Comparison of ENCODE assay signal across 8 cellular contexts in the genomic region with DNA sequence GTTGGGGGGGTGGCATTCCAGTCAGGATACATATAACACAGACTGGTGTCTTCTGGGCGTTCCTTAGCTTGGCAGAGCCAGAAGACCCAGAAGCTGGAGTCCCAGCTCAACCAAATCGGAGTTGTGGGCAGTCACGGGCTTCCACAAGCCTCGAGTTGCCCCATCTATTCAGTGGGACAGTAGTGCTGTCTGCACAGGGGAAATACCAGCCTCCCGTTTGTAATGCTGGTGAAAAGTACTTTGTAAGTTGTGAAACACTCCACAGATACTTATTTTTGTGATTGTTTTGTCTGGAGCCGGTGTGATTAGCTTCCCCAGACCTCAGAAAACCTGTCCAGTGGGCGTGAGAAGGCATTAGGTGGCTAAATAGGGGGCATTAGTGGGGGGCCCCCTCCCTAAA. TPM values are rescaled to one million over a fixed set of nuclear protein-coding genes. Genes with fewer than 3 reads are reported as not detected.
DNase-seq lines count a peak whose midpoint lies in the region; ATAC-seq and TF ChIP-seq lines count a peak whose summit lies in the region.

No MANE protein-coding gene starts in this region.

- no peaks in the 10 kb centered on the region for H3K9me3 Mint-ChIP-seq in stimulated activated naive CD8-positive, alpha-beta T cell treated with anti-CD3 and anti-CD28 coated beads, Interleukin-15, Interleukin-2, amounts not matched to agents 100 ng/mL and 50 ng/mL, for 24 hours

- H3K27ac ChIP-seq in WERI-Rb-1, result peak overlapping the region; percentile 86
- H3K27ac ChIP-seq in lung (ENCODE audit: low read depth in 1 of 2, low read length in 1 of 2), result peak overlapping the region; percentile 73 to 88

- peak overlapping the region; percentile 74 for H3K4me3 Mint-ChIP-seq in stimulated activated naive CD8-positive, alpha-beta T cell treated with anti-CD3 and anti-CD28 coated beads, Interleukin-15, Interleukin-2, amounts not matched to agents 100 ng/mL and 50 ng/mL, for 24 hours

- no peak for TF ChIP-seq CTCF in WERI-Rb-1 (IDR thresholded peaks at IDR 0.05; ENCODE audit: low read depth, low read length)
- no peak for TF ChIP-seq CTCF in lung (IDR thresholded peaks at IDR 0.05; ENCODE audit: control extremely low read depth, extremely low read depth)

- no peaks in the 10 kb centered on the region for H3K27me3 Mint-ChIP-seq in stimulated activated naive CD8-positive, alpha-beta T cell treated with anti-CD3 and anti-CD28 coated beads, Interleukin-15, Interleukin-2, amounts not matched to agents 100 ng/mL and 50 ng/mL, for 24 hours

- no peaks in the 10 kb centered on the region for H3K36me3 Mint-ChIP-seq in stimulated activated naive CD8-positive, alpha-beta T cell treated with anti-CD3 and anti-CD28 coated beads, Interleukin-15, Interleukin-2, amounts not matched to agents 100 ng/mL and 50 ng/mL, for 24 hours (ENCODE audit: low read depth)

- H3K36me3 ChIP-seq in WERI-Rb-1 (peaks cover 4% of the 10 kb centered on the region; the same call in 1 of the 2 replicates), lung (ENCODE audit: control insufficient read depth in 2 of 2, insufficient read depth in 2 of 2, low read length in 2 of 2) (peaks cover 0 to 3% of the 10 kb centered on the region in 2 donors)

- intact Hi-C loops in sciatic nerve (cut with DNase I), result no loop called here

- in situ Hi-C loops in ACHN (cut with HindIII; ENCODE audit: low pct_ligation_motif_present, low pct_unique_long_range_greater_than_20kb, low sequenced_read_pairs), result no loop called here

- peak overlapping the region; percentile 86 for H3K27ac Mint-ChIP-seq in stimulated activated naive CD8-positive, alpha-beta T cell treated with anti-CD3 and anti-CD28 coated beads, Interleukin-15, Interleukin-2, amounts not matched to agents 100 ng/mL and 50 ng/mL, for 24 hours

- no peak for DNase-seq in stimulated activated naive CD8-positive, alpha-beta T cell treated with anti-CD3 and anti-CD28 coated beads, Interleukin-15, Interleukin-2, amounts not matched to agents 100 U/mL and 50 U/mL, for 24 hours
- DNase-seq in WERI-Rb-1 (no peak), lung (ENCODE audit: low spot score) (no peak), ACHN (no peak), sciatic nerve (ENCODE audit: low spot score) (no peak)
- DNase-seq in activated effector memory CD4-positive, alpha-beta T cell treated with anti-CD3 and anti-CD28 coated beads, Interleukin-2, amount 50 U/mL, for 16 hours, result no peak

- no peaks in the 10 kb centered on the region for H3K27me3 ChIP-seq in WERI-Rb-1 (ENCODE audit: insufficient read depth, low read depth, severe bottlenecking)
- no peaks in the 10 kb centered on the region for H3K27me3 ChIP-seq in lung (ENCODE audit: control insufficient read depth, insufficient read depth)

- H3K4me3 ChIP-seq in WERI-Rb-1 (ENCODE audit: low read depth, low read length) (peak overlapping the region; percentile 25), lung (no peak overlapping the region)

- ATAC-seq in stimulated activated naive CD8-positive, alpha-beta T cell treated with anti-CD3 and anti-CD28 coated beads, Interleukin-15, Interleukin-2, amounts not matched to agents 100 U/mL and 50 U/mL, for 24 hours, result no peak
- ATAC-seq in lung (ENCODE audit: insufficient read depth, low FRiP score) (no peak), GM19324 (IDR thresholded peaks at IDR 0.05; ENCODE audit: low FRiP score, unreplicated experiment) (no peak), sciatic nerve (no peak)

- H3K9me3 ChIP-seq in WERI-Rb-1 (ENCODE audit: severe bottlenecking) (no peaks in the 10 kb centered on the region), lung (ENCODE audit: control insufficient read depth in 2 of 2, insufficient read depth in 1 of 2, low read length in 1 of 2) (no peaks in the 10 kb centered on the region)

- peaks cover 63% of the 10 kb centered on the region for H3K4me1 Mint-ChIP-seq in stimulated activated naive CD8-positive, alpha-beta T cell treated with anti-CD3 and anti-CD28 coated beads, Interleukin-15, Interleukin-2, amounts not matched to agents 100 ng/mL and 50 ng/mL, for 24 hours (ENCODE audit: low read depth)

- 30 to 42% methylated on average over 7 of the region's 7 CpGs for WGBS in lung, 2 donors

- peaks cover 4 to 33% of the 10 kb centered on the region in 2 donors for H3K4me1 ChIP-seq in lung (ENCODE audit: control insufficient read depth in 2 of 2, insufficient read depth in 2 of 2, low read length in 2 of 2)

RNA-seq across cellular contexts. Expression of gene DGKZ, which starts 13.6 kb away (rescaled TPM):
- total RNA-seq in lung (10 to 100 TPM; 33.3 to 63.2 TPM), sciatic nerve (45.5 TPM)
- 10 to 100 TPM; 42.2 to 46.0 TPM for polyA plus RNA-seq in lung

RNA-seq across cellular contexts. Expression of gene MDK, which starts 20.6 kb away (rescaled TPM):
- 100 to 1,000 TPM in 1 of 2 donors, 10 to 100 TPM in 1; 52.1 to 134 TPM for total RNA-seq in lung
- polyA plus RNA-seq in lung, result 10 to 100 TPM; 26.9 to 30.9 TPM
- 92.7 TPM for total RNA-seq in sciatic nerve

RNA-seq across cellular contexts. Expression of gene CHRM4, which starts 30.7 kb away (rescaled TPM):
- under 1 TPM in 1 of 2 donors, not detected in 1; 0.28 TPM for total RNA-seq in lung
- polyA plus RNA-seq in lung, result under 1 TPM; 0.05 to 0.10 TPM
- not detected for total RNA-seq in sciatic nerve
